Comparison of ENCODE assay signal across 8 cellular contexts in genomic region chr2:172972005-172972619, GRCh38.
DNase-seq lines count a peak whose midpoint lies in the region; ATAC-seq and TF ChIP-seq lines count a peak whose summit lies in the region.

No MANE protein-coding gene starts in this region.

- H3K36me3 Mint-ChIP-seq in activated T-cell treated with anti-CD3 and anti-CD28 coated beads, Interleukin-2, amount 50 U/mL, for 72 hours (ENCODE audit: insufficient read depth in 2 of 2) = no peaks in the 10 kb centered on the region

- no peak overlapping the region for H3K27ac Mint-ChIP-seq in activated T-cell treated with anti-CD3 and anti-CD28 coated beads, Interleukin-2, amount 50 U/mL, for 72 hours

- no peaks in the 10 kb centered on the region for H3K27me3 Mint-ChIP-seq in activated T-cell treated with anti-CD3 and anti-CD28 coated beads, Interleukin-2, amount 50 U/mL, for 72 hours (ENCODE audit: low read depth)

- H3K4me1 ChIP-seq in left ventricle myocardium inferior = peaks cover 37% of the 10 kb centered on the region

- DNase-seq in CD1c-positive myeloid dendritic cell (ENCODE audit: extremely low spot score) (peak; percentile 54), GM20000 (ENCODE audit: low spot score) (peak; percentile 67), NCI-H510A treated with DMSO at 0.1 percent for 48 hours (lab: John Stamatoyannopoulos, UW) (peak; percentile 60), left ventricle myocardium inferior (no peak)
- DNase-seq in activated T-cell treated with anti-CD3 and anti-CD28 coated beads, Interleukin-2, amount 50 U/mL, for 72 hours = peak; percentile 40 to 55
- peak in 3 of 4 experiments; percentile 15 to 18 (median 16) for DNase-seq in stimulated activated CD4-positive, alpha-beta T cell treated with anti-CD3 and anti-CD28 coated beads, Interleukin-1b, Interleukin-23, amount 100 ng/mL, for 24 hours (ENCODE audit: low read depth in 4 of 4, low spot score in 1 of 4)
- no peak for DNase-seq in stimulated activated naive CD4-positive, alpha-beta T cell treated with Interleukin-2 at 50 U/mL for 16 hours (lab: John Stamatoyannopoulos, UW)

- H3K4me3 ChIP-seq in left ventricle myocardium inferior = no peak overlapping the region

- no peak overlapping the region for H3K27ac ChIP-seq in left ventricle myocardium inferior (replicated peaks)

- peaks cover 42% of the 10 kb centered on the region for H3K4me1 Mint-ChIP-seq in activated T-cell treated with anti-CD3 and anti-CD28 coated beads, Interleukin-2, amount 50 U/mL, for 72 hours (ENCODE audit: low read depth)

- H3K9me3 ChIP-seq in left ventricle myocardium inferior (replicated peaks) = no peaks in the 10 kb centered on the region

- TF ChIP-seq CTCF in GM20000 (IDR thresholded peaks at IDR 0.05; ENCODE audit: extremely low read depth, missing control alignments) (peak; percentile 69), left ventricle myocardium inferior (IDR thresholded peaks at IDR 0.05; ENCODE audit: borderline replicate concordance) (peak; percentile 95)

- no peaks in the 10 kb centered on the region for H3K27me3 ChIP-seq in left ventricle myocardium inferior (ENCODE audit: low read depth)

- intact Hi-C loops in left ventricle myocardium inferior (cut with micrococcal nuclease) = no loop called here

- no peaks in the 10 kb centered on the region for H3K9me3 Mint-ChIP-seq in activated T-cell treated with anti-CD3 and anti-CD28 coated beads, Interleukin-2, amount 50 U/mL, for 72 hours

- no peak overlapping the region for H3K4me3 Mint-ChIP-seq in activated T-cell treated with anti-CD3 and anti-CD28 coated beads, Interleukin-2, amount 50 U/mL, for 72 hours

- no peaks in the 10 kb centered on the region for H3K36me3 ChIP-seq in left ventricle myocardium inferior

- ATAC-seq in activated T-cell treated with anti-CD3 and anti-CD28 coated beads, Interleukin-2, amount 50 U/mL, for 72 hours (replicated peaks in 1 of 2) = peak; percentile 36 to 63
- no peak for ATAC-seq in GM19328 (IDR thresholded peaks at IDR 0.05; ENCODE audit: unreplicated experiment)

Comparison
In these comparisons a context has a peak if more than half of its experiments do, and no peak if none do; other contexts are left out.
1. DNase-seq: peak in CD1c-positive myeloid dendritic cell (single experiment), GM20000 (single experiment), NCI-H510A treated with DMSO at 0.1 percent for 48 hours (single experiment), activated T-cell treated with anti-CD3 and anti-CD28 coated beads, Interleukin-2, amount 50 U/mL, for 72 hours (2 of 2) and stimulated activated CD4-positive, alpha-beta T cell treated with anti-CD3 and anti-CD28 coated beads, Interleukin-1b, Interleukin-23, amount 100 ng/mL, for 24 hours (3 of 4); none in left ventricle myocardium inferior (single experiment) and stimulated activated naive CD4-positive, alpha-beta T cell treated with Interleukin-2 at 50 U/mL for 16 hours (single experiment).